19 cellular contexts compared by ENCODE assay signal in the genomic region with DNA sequence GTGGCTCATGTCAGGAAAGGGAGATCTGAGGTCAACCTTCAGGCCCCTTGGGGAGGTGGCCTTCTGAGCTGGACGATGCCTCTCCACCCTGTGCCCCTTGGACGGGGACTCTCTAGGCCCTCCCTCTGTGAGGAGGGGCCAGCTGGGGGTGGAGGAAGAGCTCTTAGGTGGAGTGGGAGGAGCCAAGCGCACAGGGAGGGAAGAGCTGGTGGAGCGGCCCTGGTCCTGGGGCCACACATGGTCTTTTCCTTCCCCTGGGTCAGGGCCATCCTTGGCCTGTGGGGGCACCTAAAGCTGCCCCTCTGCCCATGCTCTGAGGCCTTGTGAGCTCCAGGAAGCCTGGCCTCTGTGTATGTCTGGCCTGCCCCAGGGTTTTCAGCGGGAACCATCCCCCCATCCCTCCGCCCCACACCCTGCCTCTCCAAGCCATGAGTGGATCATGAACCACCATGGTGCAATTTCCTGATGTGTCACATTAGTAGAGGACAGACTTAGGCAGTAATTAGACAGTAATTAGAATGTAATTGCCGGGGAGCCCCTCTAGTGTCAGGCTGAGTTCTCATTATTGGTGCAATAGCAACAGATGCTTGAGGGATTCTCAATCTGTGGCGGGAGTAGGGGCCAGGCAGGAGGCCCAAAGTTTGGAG.
DNase-seq lines count a peak whose midpoint lies in the region; ATAC-seq and TF ChIP-seq lines count a peak whose summit lies in the region.
"Had no signal": no experiment of that assay in that cellular context is flagged by ENCODE, and none has a peak within 500 bp of the region (broad histone marks: within the 10 kb centered on the region; RNA-seq: fewer than 3 reads in every experiment).

No MANE protein-coding gene starts in this region.

- H3K23me2 ChIP-seq in H9 (ENCODE audit: insufficient read length, low read depth, low read length, poor library complexity, severe bottlenecking) = no peaks in the 10 kb centered on the region

- H3K9ac ChIP-seq in H9 (ENCODE audit: extremely low read depth, insufficient read length, low read length) (no peak overlapping the region), neural progenitor cell (no peak overlapping the region)

- H3K4me1 Mint-ChIP-seq in H9 (peaks cover 71 to 83% of the 10 kb centered on the region in 2 experiments), neural progenitor cell (peaks cover 60% of the 10 kb centered on the region)
- H3K4me1 Mint-ChIP-seq: activated naive CD4-positive, alpha-beta T cell treated with anti-CD3 and anti-CD28 coated beads, Interleukin-2, amount 10 ng/mL, durations not matched to agents 7 days and 5 days had no signal

- H2AFZ ChIP-seq in H9 (ENCODE audit: low read length) (no peak overlapping the region), neural progenitor cell (replicated peaks) (no peak overlapping the region)
- H2AFZ ChIP-seq: PC-9 had no signal

- no peaks in the 10 kb centered on the region for H3K27me3 ChIP-seq in H9 (ENCODE audit: insufficient read depth, low read length)
- H3K27me3 ChIP-seq in neural progenitor cell = no peaks in the 10 kb centered on the region
- H3K27me3 ChIP-seq in Peyer's patch = no peaks in the 10 kb centered on the region
- H3K27me3 ChIP-seq: BE2C, pancreas had no signal

- no peak overlapping the region for H4K8ac ChIP-seq in H9 (replicated peaks; ENCODE audit: insufficient read length, low read depth, low read length)

- no peak overlapping the region for H4K5ac ChIP-seq in H9 (ENCODE audit: insufficient read length, low read depth, low read length)

- no peak overlapping the region for H4K91ac ChIP-seq in H9 (ENCODE audit: insufficient read length, low read depth, low read length)

- TF ChIP-seq POLR2A in Peyer's patch (IDR thresholded peaks at IDR 0.05) = no peak

- H3K4me3 ChIP-seq in neural progenitor cell (no peak overlapping the region), Peyer's patch (no peak overlapping the region)
- H3K4me3 ChIP-seq: pancreas, PC-9, skin epidermis, thoracic aorta had no signal

- H3K23ac ChIP-seq in H9 (ENCODE audit: insufficient read length, low read depth, low read length) = no peak overlapping the region

- H3K9me3 ChIP-seq in H9 (ENCODE audit: control insufficient read depth, low read depth, low read length) = no peaks in the 10 kb centered on the region
- H3K9me3 ChIP-seq in neural progenitor cell (ENCODE audit: low read depth) = no peaks in the 10 kb centered on the region
- no peaks in the 10 kb centered on the region for H3K9me3 ChIP-seq in Peyer's patch
- H3K9me3 ChIP-seq: BE2C, pancreas, thoracic aorta had no signal

- H3K27ac ChIP-seq in H9 (ENCODE audit: insufficient read length, low read depth, low read length) (no peak overlapping the region), caudate nucleus (ENCODE audit: low read depth, low read length) (peak overlapping the region; percentile 21), neural progenitor cell (no peak overlapping the region), Peyer's patch (no peak overlapping the region)
- H3K27ac ChIP-seq: pancreas, PC-9 had no signal

- H2BK15ac ChIP-seq in H9 (ENCODE audit: low read depth, low read length) = no peak overlapping the region

- H3K27me3 Mint-ChIP-seq in H9 (ENCODE audit: low read depth) (no peaks in the 10 kb centered on the region), neural progenitor cell (ENCODE audit: insufficient read depth, low read depth) (peaks cover 8% of the 10 kb centered on the region)

- WGBS in H9 (ENCODE audit: extremely low coverage, insufficient read length, low lambda C conversion rate) = no CpG with 5 or more reads among the region's 8 CpGs

- H2BK120ac ChIP-seq in H9 (ENCODE audit: low read depth, low read length, poor library complexity, severe bottlenecking) = no peak overlapping the region

- H3K4me3 Mint-ChIP-seq in H9 = peak overlapping the region in 1 of 2 experiments; percentile 37; a peak in 1 of 5 replicates
- H3K4me3 Mint-ChIP-seq in neural progenitor cell = no peak overlapping the region
- H3K4me3 Mint-ChIP-seq: activated naive CD4-positive, alpha-beta T cell treated with anti-CD3 and anti-CD28 coated beads, Interleukin-2, amount 10 ng/mL, durations not matched to agents 7 days and 5 days had no signal

- ATAC-seq in Right ventricle myocardium superior (ENCODE audit: poor library complexity) = no peak
- ATAC-seq: pancreas had no signal

- DNase-seq in H9 (peak; percentile 66), NCI-H82 (lab: John Stamatoyannopoulos, UW) (peak; percentile 80), caudate nucleus (lab: John Stamatoyannopoulos, UW) (no peak), neural progenitor cell (ENCODE audit: low spot score) (peak; percentile 49), Peyer's patch (no peak), Right ventricle myocardium superior (no peak), posterior cingulate gyrus (no peak)
- DNase-seq: activated CD4-positive, alpha-beta T cell treated with anti-CD3 and anti-CD28 coated beads, Interleukin-2, amount 50 U/mL, for 4 hours; activated naive CD4-positive, alpha-beta T cell treated with anti-CD3 and anti-CD28 coated beads, Interleukin-2, amount 10 ng/mL, durations not matched to agents 7 days and 5 days; activated T-cell treated with anti-CD3 and anti-CD28 coated beads, Interleukin-2, amount 50 U/mL, for 1 hour; BE2C; dermis blood vessel endothelial cell; NCI-H1694; pancreas; PC-9; stimulated activated CD4-positive, alpha-beta T cell treated with anti-CD3 and anti-CD28 coated beads, Interleukin-4, amount 100 ng/mL, for 4 hours; stimulated activated CD8-positive, alpha-beta memory T cell treated with anti-CD3 and anti-CD28 coated beads, Interleukin-4, amount 100 ng/mL, for 48 hours had no signal

- no peak overlapping the region for H3K14ac ChIP-seq in H9 (ENCODE audit: insufficient read depth, low read length)

- H3T11ph ChIP-seq in H9 (ENCODE audit: low read length) = no peak overlapping the region

- no peak overlapping the region for H2BK5ac ChIP-seq in H9 (ENCODE audit: insufficient read length, low read length)

- H2BK20ac ChIP-seq in H9 (ENCODE audit: low read depth, low read length, poor library complexity, severe bottlenecking) = no peak overlapping the region

- no peaks in the 10 kb centered on the region for H3K79me1 ChIP-seq in H9 (ENCODE audit: insufficient read depth, low read depth, low read length, poor library complexity, severe bottlenecking)

- peaks cover 4% of the 10 kb centered on the region for H4K20me1 ChIP-seq in H9 (ENCODE audit: control insufficient read depth, insufficient read depth, insufficient read length)
- peaks cover 95% of the 10 kb centered on the region for H4K20me1 ChIP-seq in neural progenitor cell (ENCODE audit: low read depth)

- peaks cover 3% of the 10 kb centered on the region; the same call in 1 of the 2 replicates for H3K79me2 ChIP-seq in H9 (ENCODE audit: insufficient read depth, low read length)
- H3K79me2 ChIP-seq in neural progenitor cell (ENCODE audit: low read depth) = peaks cover 62% of the 10 kb centered on the region

- no peak overlapping the region for H2AK5ac ChIP-seq in H9 (ENCODE audit: insufficient read length, low read length)

- H2BK12ac ChIP-seq in H9 (ENCODE audit: insufficient read length, low read depth, low read length) = no peak overlapping the region

- H3K4me2 ChIP-seq in H9 (ENCODE audit: insufficient read depth, insufficient read length, low read length) = no peak overlapping the region
- peak overlapping the region; percentile 45 for H3K4me2 ChIP-seq in neural progenitor cell
- H3K4me2 ChIP-seq: PC-9 had no signal

- H3K36me3 Mint-ChIP-seq in H9 (ENCODE audit: insufficient read depth in 1 of 3, low read depth in 3 of 3) = peaks cover 11 to 30% (median 28%) of the 10 kb centered on the region in 3 experiments; a peak in 6 of 7 replicates
- H3K36me3 Mint-ChIP-seq in neural progenitor cell = peaks cover 19% of the 10 kb centered on the region
- H3K36me3 Mint-ChIP-seq: activated naive CD4-positive, alpha-beta T cell treated with anti-CD3 and anti-CD28 coated beads, Interleukin-2, amount 10 ng/mL, durations not matched to agents 7 days and 5 days had no signal

- peaks cover 23% of the 10 kb centered on the region for H3F3A ChIP-seq in neural progenitor cell (ENCODE audit: low read depth)

- H3K4me1 ChIP-seq in H9 (ENCODE audit: insufficient read depth, low read length) (peaks cover 10% of the 10 kb centered on the region; the same call in 1 of the 2 replicates), neural progenitor cell (peaks cover 32% of the 10 kb centered on the region), Peyer's patch (no peaks in the 10 kb centered on the region)
- H3K4me1 ChIP-seq: pancreas had no signal

- H3K18ac ChIP-seq in H9 (ENCODE audit: insufficient read length, low read depth, low read length) = no peak overlapping the region

- intact Hi-C loops in Right ventricle myocardium superior (cut with DNase I) = no loop called here
- intact Hi-C loops in posterior cingulate gyrus (cut with DNase I) = no loop called here

- no peak overlapping the region for H3K56ac ChIP-seq in H9 (ENCODE audit: insufficient read length, low read depth, low read length)

- TF ChIP-seq CTCF in H9 (conservative IDR thresholded peaks at IDR 0.05) (no peak), neural progenitor cell (IDR thresholded peaks at IDR 0.05) (no peak), Peyer's patch (IDR thresholded peaks at IDR 0.05) (no peak)

- H3K9me3 Mint-ChIP-seq in H9 = no peaks in the 10 kb centered on the region
- no peaks in the 10 kb centered on the region for H3K9me3 Mint-ChIP-seq in neural progenitor cell
- H3K9me3 Mint-ChIP-seq: activated naive CD4-positive, alpha-beta T cell treated with anti-CD3 and anti-CD28 coated beads, Interleukin-2, amount 10 ng/mL, durations not matched to agents 7 days and 5 days had no signal

- H3K4ac ChIP-seq in H9 (ENCODE audit: low read depth, low read length) = no peak overlapping the region

- peak overlapping the region; percentile 66 to 84 (median 81); a peak in 4 of 7 replicates for H3K27ac Mint-ChIP-seq in H9
- peak overlapping the region; percentile 81 for H3K27ac Mint-ChIP-seq in neural progenitor cell
- H3K27ac Mint-ChIP-seq: activated naive CD4-positive, alpha-beta T cell treated with anti-CD3 and anti-CD28 coated beads, Interleukin-2, amount 10 ng/mL, durations not matched to agents 7 days and 5 days had no signal

- H3K36me3 ChIP-seq in neural progenitor cell (no peaks in the 10 kb centered on the region), Peyer's patch (no peaks in the 10 kb centered on the region)
- H3K36me3 ChIP-seq: BE2C, pancreas, thoracic aorta had no signal

Comparison
In these comparisons a context has a peak if more than half of its experiments do, and no peak if none do; other contexts are left out.
1. DNase-seq: peak in H9 (single experiment), NCI-H82 (single experiment) and neural progenitor cell (single experiment); none in caudate nucleus (0 of 61), Peyer's patch (0 of 3), Right ventricle myocardium superior (single experiment) and posterior cingulate gyrus (0 of 10).